In genomic region chr10:52316005-52316404, GRCh38 we compare ENCODE assay signal across 16 cellular contexts. TPM values are rescaled to one million over a fixed set of nuclear protein-coding genes. Genes with fewer than 3 reads are reported as not detected.
DNase-seq lines count a peak whose midpoint lies in the region; ATAC-seq and TF ChIP-seq lines count a peak whose summit lies in the region.
"Had no signal": no experiment of that assay in that cellular context is flagged by ENCODE, and none has a peak within 500 bp of the region (broad histone marks: within the 10 kb centered on the region; RNA-seq: fewer than 3 reads in every experiment).

No MANE protein-coding gene starts in this region.

- no peaks in the 10 kb centered on the region for H3K9me3 ChIP-seq in adipocyte (ENCODE audit: control insufficient read depth, low read length)
- H3K9me3 ChIP-seq in OCI-LY7 (ENCODE audit: low read length): no peaks in the 10 kb centered on the region

- H4K20me1 ChIP-seq in OCI-LY7 (ENCODE audit: insufficient read depth, low read length): no peaks in the 10 kb centered on the region; the same call in 1 of the 2 replicates

- H3K27ac ChIP-seq in ACC112 (ENCODE audit: low read depth, low read length): peak overlapping the region; percentile 97
- no peak overlapping the region for H3K27ac ChIP-seq in OCI-LY7 (ENCODE audit: low read depth, low read length, poor library complexity, severe bottlenecking)
- no peak overlapping the region for H3K27ac ChIP-seq in RWPE1

- no peaks in the 10 kb centered on the region for H3K9me2 ChIP-seq in OCI-LY7 (ENCODE audit: insufficient read depth, low read length)

- H3K4me1 ChIP-seq in ACC112 (ENCODE audit: control insufficient read depth, insufficient read depth, low read length, unreplicated experiment) (peaks cover 44% of the 10 kb centered on the region), adipocyte (ENCODE audit: control insufficient read depth, insufficient read depth, low read length) (peaks cover 14% of the 10 kb centered on the region), OCI-LY7 (ENCODE audit: insufficient read depth, low read length, poor library complexity, severe bottlenecking) (no peaks in the 10 kb centered on the region)

- BruUV-seq in OCI-LY7 (replicated peaks; lab: Mats Ljungman, UMichigan): no TSS peak

- CTCF ChIA-PET in OCI-LY7 (lab: Charles Lee; ENCODE audit: unreplicated experiment): no interaction called here
- CTCF ChIA-PET in RWPE1 (lab: Yijun Ruan, JAX): interaction anchor here (1.3 to 1.5 kb wide), 2 partner anchors 171 to 251 kb away, joined by 5 to 6 read pairs; no protein-coding TSS in a partner anchor

- H3K4me3 ChIP-seq in ACC112 (ENCODE audit: low read depth, low read length) (peak overlapping the region; percentile 93), adipocyte (ENCODE audit: low read length) (peak overlapping the region; percentile 94), OCI-LY7 (ENCODE audit: low read depth, low read length, poor library complexity, severe bottlenecking) (no peak overlapping the region)

- peak overlapping the region; percentile 96 for H3K9ac ChIP-seq in adipocyte (ENCODE audit: low read length)

- no peak for TF ChIP-seq CTCF in OCI-LY7 (conservative IDR thresholded peaks at IDR 0.05; ENCODE audit: low read length)
- TF ChIP-seq CTCF in RWPE1 (conservative IDR thresholded peaks at IDR 0.05; ENCODE audit: low read depth): no peak

- DNase-seq in H4 (ENCODE audit: low spot score): peak; percentile 25
- DNase-seq in adipocyte (ENCODE audit: low read depth): peak; percentile 45
- peak; percentile 29 for DNase-seq in kidney tubule cell (ENCODE audit: low spot score)
- no peak for DNase-seq in OCI-LY7 (ENCODE audit: low spot score)
- DNase-seq in RWPE1 (ENCODE audit: low spot score): no peak
- no peak for DNase-seq in AG08396 (ENCODE audit: low spot score)
- DNase-seq: activated naive CD4-positive, alpha-beta T cell treated with anti-CD3 and anti-CD28 coated beads, Interleukin-2, amount 10 ng/mL, durations not matched to agents 7 days and 5 days; CD4-positive, CD25-positive, alpha-beta regulatory T cell; cerebellar nuclear complex; NCI-H1417 treated with DMSO at 0.1 percent for 48 hours; NCI-H69; SHP77; stimulated activated naive CD4-positive, alpha-beta T cell treated with Interleukin-2 at 50 U/mL for 16 hours had no signal

- H3K79me2 ChIP-seq in ACC112 (ENCODE audit: control insufficient read depth, insufficient read depth, low read length, unreplicated experiment) (peaks cover 31% of the 10 kb centered on the region), OCI-LY7 (ENCODE audit: insufficient read depth, low read depth, low read length) (no peaks in the 10 kb centered on the region)

- H2AFZ ChIP-seq in ACC112 (ENCODE audit: low read length, unreplicated experiment) (peak overlapping the region; percentile 24), OCI-LY7 (ENCODE audit: low read length) (no peak overlapping the region)

- peaks cover 12% of the 10 kb centered on the region for H3K36me3 ChIP-seq in ACC112 (ENCODE audit: insufficient read depth, low read length)
- peaks cover 19% of the 10 kb centered on the region for H3K36me3 ChIP-seq in adipocyte (ENCODE audit: control insufficient read depth, insufficient read depth, low read length, severe bottlenecking)
- H3K36me3 ChIP-seq in OCI-LY7 (ENCODE audit: insufficient read depth, low read length): no peaks in the 10 kb centered on the region

- ATAC-seq in HG03439 (IDR thresholded peaks at IDR 0.05; ENCODE audit: unreplicated experiment): no peak
- ATAC-seq: esophagus mucosa had no signal

- H3K4me2 ChIP-seq in OCI-LY7 (ENCODE audit: low read length): no peak overlapping the region

- POLR2A ChIA-PET in OCI-LY7 (lab: Charles Lee): interaction anchor here (1.5 kb wide), 1 partner anchor 40 kb away, joined by 3 read pairs; no protein-coding TSS in a partner anchor
- POLR2A ChIA-PET in RWPE1 (lab: Yijun Ruan, JAX; ENCODE audit: low non-redundant PET): interaction anchor here (0.9 kb wide), 1 partner anchor 173 kb away, joined by 3 read pairs; no protein-coding TSS in a partner anchor

- intact Hi-C loops in OCI-LY7 (cut with micrococcal nuclease; ENCODE audit: unreplicated experiment): no loop called here

- H3K27me3 ChIP-seq in ACC112 (ENCODE audit: insufficient read depth, low read length): no peaks in the 10 kb centered on the region
- no peaks in the 10 kb centered on the region for H3K27me3 ChIP-seq in adipocyte (replicated peaks; ENCODE audit: control insufficient read depth, insufficient read depth, low read length)

RNA-seq across cellular contexts. Expression of gene DKK1, which starts 1.9 kb away (rescaled TPM):
- total RNA-seq in H4 (2014; rRNA removed; shearing (Covaris generic)): 10.7 and 31.2 TPM in 2 replicates
- total RNA-seq in OCI-LY7 (2014; rRNA removed; shearing (Covaris generic)): not detected in 2 replicates
- total RNA-seq in OCI-LY7 (2022): not detected in 2 replicates
- total RNA-seq: CD4-positive, CD25-positive, alpha-beta regulatory T cell had no signal

Comparison
In these comparisons a context has a peak if more than half of its experiments do, and no peak if none do; other contexts are left out.
1. DNase-seq: peak in H4 (single experiment), adipocyte (single experiment) and kidney tubule cell (single experiment); none in OCI-LY7 (single experiment), RWPE1 (single experiment) and AG08396 (single experiment).